8 cellular contexts compared by ENCODE assay signal in the genomic region with DNA sequence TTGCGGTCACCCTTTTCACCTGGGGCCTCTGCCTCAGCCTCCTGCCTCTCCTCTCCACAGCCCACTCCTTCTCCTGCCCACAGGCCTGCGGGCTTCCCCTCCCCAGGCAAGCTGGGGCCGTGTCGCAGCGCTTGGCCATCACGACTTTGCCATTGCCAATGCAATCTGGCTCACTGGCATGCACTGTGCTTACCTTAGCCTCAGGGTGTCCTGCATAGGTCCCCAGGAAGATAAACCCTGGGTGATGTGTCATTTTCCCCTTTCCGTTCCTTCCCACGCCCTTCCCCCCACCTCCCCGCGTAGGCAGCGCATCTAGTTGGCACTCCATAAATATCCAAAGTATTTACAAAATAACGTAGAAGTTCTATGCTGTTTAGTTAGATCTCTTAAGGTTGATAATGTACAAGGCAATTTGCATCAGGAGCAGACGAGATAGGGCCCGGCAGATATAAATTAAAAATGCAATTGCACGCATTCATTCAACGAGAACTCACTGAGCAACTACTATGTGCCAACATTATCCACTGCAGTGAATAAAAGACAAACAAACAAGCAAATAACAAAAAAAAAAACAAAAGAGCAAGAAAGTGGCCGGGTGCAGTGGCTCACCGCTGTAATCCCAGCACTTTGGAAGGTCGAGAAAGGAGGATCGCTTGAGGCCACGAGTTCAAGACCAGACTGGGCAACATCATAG. TPM values are rescaled to one million over a fixed set of nuclear protein-coding genes. Genes with fewer than 3 reads are reported as not detected.
DNase-seq lines count a peak whose midpoint lies in the region; ATAC-seq and FAIRE-seq lines count a peak whose summit lies in the region.

No MANE protein-coding gene starts in this region.

- ATAC-seq in natural killer cell treated with Interleukin-12 subunit alpha and Interleukin-12 subunit beta and Interleukin-15 and Interleukin-18, amount 100 ng/mL, for 72 hours, result no peak

- peaks cover 38% of the 10 kb centered on the region for H3K4me1 Mint-ChIP-seq in dendritic cell treated with granulocyte-macrophage colony-stimulating factor and Interleukin-4, amounts not matched to agents 40 ng/mL and 50 ng/mL, for 4 days (ENCODE audit: low read depth)
- H3K4me1 Mint-ChIP-seq in natural killer cell treated with Interleukin-12 subunit alpha and Interleukin-12 subunit beta and Interleukin-15 and Interleukin-18, amount 100 ng/mL, for 72 hours (ENCODE audit: low read depth in 2 of 2), result peaks cover 42 to 46% of the 10 kb centered on the region in 2 donors

- H3K4me3 ChIP-seq in BLaER1, result peak overlapping the region; percentile 93
- H3K4me3 ChIP-seq in MG63, result peak overlapping the region; percentile 84

- peak overlapping the region; percentile 93 for H3K27ac ChIP-seq in BLaER1

- H3K27me3 ChIP-seq in BLaER1 (no peaks in the 10 kb centered on the region), MG63 (no peaks in the 10 kb centered on the region)

- no peaks in the 10 kb centered on the region for H3K27me3 Mint-ChIP-seq in dendritic cell treated with granulocyte-macrophage colony-stimulating factor and Interleukin-4, amounts not matched to agents 40 ng/mL and 50 ng/mL, for 4 days
- H3K27me3 Mint-ChIP-seq in natural killer cell treated with Interleukin-12 subunit alpha and Interleukin-12 subunit beta and Interleukin-15 and Interleukin-18, amount 100 ng/mL, for 72 hours, result no peaks in the 10 kb centered on the region

- peak overlapping the region; percentile 94 for H3K9ac ChIP-seq in BLaER1

- peaks cover 22% of the 10 kb centered on the region for H3K36me3 ChIP-seq in BLaER1
- H3K36me3 ChIP-seq in MG63, result peaks cover 27% of the 10 kb centered on the region

- peaks cover 37% of the 10 kb centered on the region for H3K36me3 Mint-ChIP-seq in dendritic cell treated with granulocyte-macrophage colony-stimulating factor and Interleukin-4, amounts not matched to agents 40 ng/mL and 50 ng/mL, for 4 days (ENCODE audit: low read depth)
- peaks cover 16% of the 10 kb centered on the region for H3K36me3 Mint-ChIP-seq in natural killer cell treated with Interleukin-12 subunit alpha and Interleukin-12 subunit beta and Interleukin-15 and Interleukin-18, amount 100 ng/mL, for 72 hours

- peak overlapping the region; percentile 93 for H3K4me2 ChIP-seq in BLaER1

- peak overlapping the region; percentile 91 for H3K4me3 Mint-ChIP-seq in dendritic cell treated with granulocyte-macrophage colony-stimulating factor and Interleukin-4, amounts not matched to agents 40 ng/mL and 50 ng/mL, for 4 days
- H3K4me3 Mint-ChIP-seq in natural killer cell treated with Interleukin-12 subunit alpha and Interleukin-12 subunit beta and Interleukin-15 and Interleukin-18, amount 100 ng/mL, for 72 hours, result peak overlapping the region; percentile 99

- no peak for DNase-seq in MG63
- DNase-seq in natural killer cell treated with Interleukin-12 subunit alpha and Interleukin-12 subunit beta and Interleukin-15 and Interleukin-18, amount 100 ng/mL, for 72 hours (ENCODE audit: low spot score), result no peak
- DNase-seq in NCI-H2171 treated with DMSO at 0.1 percent for 48 hours (lab: John Stamatoyannopoulos, UW), result no peak
- DNase-seq in frontal cortex (ENCODE audit: low spot score in 2 of 2), result no peak
- no peak for DNase-seq in NCI-H446 (lab: John Stamatoyannopoulos, UW)
- no peak for DNase-seq in glomerular visceral epithelial cell (ENCODE audit: extremely low spot score)

- 0 out of 2 replicates have a peak, but pooled peaks cover 9% of the 10 kb centered on the region for H4K20me1 ChIP-seq in BLaER1

- no peaks in the 10 kb centered on the region for H3K9me3 ChIP-seq in BLaER1
- no peaks in the 10 kb centered on the region for H3K9me3 ChIP-seq in MG63

- FAIRE-seq in frontal cortex (lab: Jason Lieb, UNC), result no peak

- peaks cover 22% of the 10 kb centered on the region for H3K4me1 ChIP-seq in BLaER1

- no peaks in the 10 kb centered on the region for H3K9me3 Mint-ChIP-seq in dendritic cell treated with granulocyte-macrophage colony-stimulating factor and Interleukin-4, amounts not matched to agents 40 ng/mL and 50 ng/mL, for 4 days
- no peaks in the 10 kb centered on the region for H3K9me3 Mint-ChIP-seq in natural killer cell treated with Interleukin-12 subunit alpha and Interleukin-12 subunit beta and Interleukin-15 and Interleukin-18, amount 100 ng/mL, for 72 hours

- H3K27ac Mint-ChIP-seq in dendritic cell treated with granulocyte-macrophage colony-stimulating factor and Interleukin-4, amounts not matched to agents 40 ng/mL and 50 ng/mL, for 4 days, result peak overlapping the region; percentile 97
- H3K27ac Mint-ChIP-seq in natural killer cell treated with Interleukin-12 subunit alpha and Interleukin-12 subunit beta and Interleukin-15 and Interleukin-18, amount 100 ng/mL, for 72 hours, result peak overlapping the region; percentile 96 to 99

- intact Hi-C loops in dendritic cell treated with granulocyte-macrophage colony-stimulating factor and Interleukin-4, amounts not matched to agents 40 ng/mL and 50 ng/mL, for 4 days (cut with micrococcal nuclease), result loop anchor here (5.0 kb wide), 1 partner anchor 196 kb away; no protein-coding TSS in a partner anchor

RNA-seq across cellular contexts. Expression of gene COPG1, which starts 1.0 kb away (rescaled TPM):
- total RNA-seq in MG63 (2014; rRNA removed; shearing (Covaris generic); ENCODE audit: low replicate concordance), result 116 and 146 TPM in 2 replicates
- total RNA-seq in natural killer cell treated with Interleukin-12 subunit alpha and Interleukin-12 subunit beta and Interleukin-15 and Interleukin-18, amount 100 ng/mL, for 72 hours, result 100 to 1,000 TPM; 203 to 236 TPM
- total RNA-seq in frontal cortex, result 137 TPM

RNA-seq across cellular contexts. Expression of gene HMCES, which starts 30.2 kb away (rescaled TPM):
- total RNA-seq in MG63 (2014; rRNA removed; shearing (Covaris generic); ENCODE audit: low replicate concordance), result 59.9 and 81.0 TPM in 2 replicates
- total RNA-seq in natural killer cell treated with Interleukin-12 subunit alpha and Interleukin-12 subunit beta and Interleukin-15 and Interleukin-18, amount 100 ng/mL, for 72 hours, result 10 to 100 TPM; 49.2 to 52.5 TPM
- total RNA-seq in frontal cortex, result 21.6 TPM
